In the genomic region with DNA sequence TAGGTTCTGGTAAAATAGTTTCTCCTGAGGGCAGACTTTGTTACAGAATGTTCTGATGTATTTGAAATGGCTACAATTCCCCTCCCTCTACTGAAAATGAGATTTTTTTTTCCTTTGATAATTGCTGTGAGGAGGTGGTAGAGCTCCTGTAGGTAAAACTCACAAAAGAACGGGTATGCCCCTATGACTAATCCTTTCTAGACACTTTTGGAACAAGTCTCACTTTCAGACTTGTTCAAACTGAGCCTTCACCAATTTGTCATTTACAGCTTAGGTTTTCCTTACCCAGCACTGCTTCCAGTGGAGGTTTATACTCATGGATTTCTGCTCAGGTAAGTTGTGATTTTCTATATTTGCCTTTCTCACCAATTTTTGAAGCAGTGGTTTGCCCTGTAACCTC, we compare ENCODE assay signal across 1 cellular context.
TF ChIP-seq lines count a peak whose summit lies in the region.

No MANE protein-coding gene starts in this region.

TF ChIP-seq in GM12878, 131 proteins besides CTCF, POLR2A, EP300 and RAD21 (continued from another document):
- TF ChIP-seq, protein P1, sequence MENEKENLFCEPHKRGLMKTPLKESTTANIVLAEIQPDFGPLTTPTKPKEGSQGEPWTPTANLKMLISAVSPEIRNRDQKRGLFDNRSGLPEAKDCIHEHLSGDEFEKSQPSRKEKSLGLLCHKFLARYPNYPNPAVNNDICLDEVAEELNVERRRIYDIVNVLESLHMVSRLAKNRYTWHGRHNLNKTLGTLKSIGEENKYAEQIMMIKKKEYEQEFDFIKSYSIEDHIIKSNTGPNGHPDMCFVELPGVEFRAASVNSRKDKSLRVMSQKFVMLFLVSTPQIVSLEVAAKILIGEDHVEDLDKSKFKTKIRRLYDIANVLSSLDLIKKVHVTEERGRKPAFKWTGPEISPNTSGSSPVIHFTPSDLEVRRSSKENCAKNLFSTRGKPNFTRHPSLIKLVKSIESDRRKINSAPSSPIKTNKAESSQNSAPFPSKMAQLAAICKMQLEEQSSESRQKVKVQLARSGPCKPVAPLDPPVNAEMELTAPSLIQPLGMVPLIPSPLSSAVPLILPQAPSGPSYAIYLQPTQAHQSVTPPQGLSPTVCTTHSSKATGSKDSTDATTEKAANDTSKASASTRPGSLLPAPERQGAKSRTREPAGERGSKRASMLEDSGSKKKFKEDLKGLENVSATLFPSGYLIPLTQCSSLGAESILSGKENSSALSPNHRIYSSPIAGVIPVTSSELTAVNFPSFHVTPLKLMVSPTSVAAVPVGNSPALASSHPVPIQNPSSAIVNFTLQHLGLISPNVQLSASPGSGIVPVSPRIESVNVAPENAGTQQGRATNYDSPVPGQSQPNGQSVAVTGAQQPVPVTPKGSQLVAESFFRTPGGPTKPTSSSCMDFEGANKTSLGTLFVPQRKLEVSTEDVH (IDR thresholded peaks at IDR 0.05; ENCODE audit: low read depth, partially characterized antibody): no peak
